ENCODE assay signal across 8 cellular contexts in genomic region chr12:57693659-57694458, GRCh38. TPM values are rescaled to one million over a fixed set of nuclear protein-coding genes. Genes with fewer than 3 reads are reported as not detected.
DNase-seq lines count a peak whose midpoint lies in the region; ATAC-seq, FAIRE-seq and TF ChIP-seq lines count a peak whose summit lies in the region.

A gene with protein sequence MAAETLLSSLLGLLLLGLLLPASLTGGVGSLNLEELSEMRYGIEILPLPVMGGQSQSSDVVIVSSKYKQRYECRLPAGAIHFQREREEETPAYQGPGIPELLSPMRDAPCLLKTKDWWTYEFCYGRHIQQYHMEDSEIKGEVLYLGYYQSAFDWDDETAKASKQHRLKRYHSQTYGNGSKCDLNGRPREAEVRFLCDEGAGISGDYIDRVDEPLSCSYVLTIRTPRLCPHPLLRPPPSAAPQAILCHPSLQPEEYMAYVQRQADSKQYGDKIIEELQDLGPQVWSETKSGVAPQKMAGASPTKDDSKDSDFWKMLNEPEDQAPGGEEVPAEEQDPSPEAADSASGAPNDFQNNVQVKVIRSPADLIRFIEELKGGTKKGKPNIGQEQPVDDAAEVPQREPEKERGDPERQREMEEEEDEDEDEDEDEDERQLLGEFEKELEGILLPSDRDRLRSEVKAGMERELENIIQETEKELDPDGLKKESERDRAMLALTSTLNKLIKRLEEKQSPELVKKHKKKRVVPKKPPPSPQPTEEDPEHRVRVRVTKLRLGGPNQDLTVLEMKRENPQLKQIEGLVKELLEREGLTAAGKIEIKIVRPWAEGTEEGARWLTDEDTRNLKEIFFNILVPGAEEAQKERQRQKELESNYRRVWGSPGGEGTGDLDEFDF (plus strand): TSS chr12:57694132. CDS start chr12:57694162, 30 bp downstream.

- peak within 1 kb of the TSS; percentile 87 for H3K4me2 ChIP-seq in astrocyte (ENCODE audit: low read length)

- H3K27ac ChIP-seq in astrocyte (ENCODE audit: low read depth, low read length), result peak within 1 kb of the TSS; percentile 69
- peak within 1 kb of the TSS; percentile 55 for H3K27ac ChIP-seq in rectal smooth muscle tissue (ENCODE audit: low read depth, low read length)

- H3K27ac Mint-ChIP-seq in astrocyte (ENCODE audit: unreplicated experiment), result no peak within 1 kb of the TSS

- DNase-seq in NCI-H187 (lab: John Stamatoyannopoulos, UW), result peak; percentile 98
- DNase-seq in astrocyte (ENCODE audit: low read depth), result peak; percentile 99
- peak; percentile 95 for DNase-seq in hepatic stellate cell (ENCODE audit: low spot score)
- DNase-seq in cortex of kidney (lab: John Stamatoyannopoulos, UW), result no peak

- peaks cover 3% of the 10 kb centered on the region for H4K20me1 ChIP-seq in astrocyte (ENCODE audit: insufficient read depth, low read length)

- no peaks in the 10 kb centered on the region for H3K9me3 ChIP-seq in astrocyte (ENCODE audit: insufficient read depth, low read depth, low read length)

- H3K4me3 Mint-ChIP-seq in astrocyte (ENCODE audit: unreplicated experiment), result no peak within 1 kb of the TSS

- H3K36me3 Mint-ChIP-seq in astrocyte (ENCODE audit: low read depth, unreplicated experiment), result peaks cover 18% of the 10 kb centered on the region

- H3K4me3 ChIP-seq in astrocyte (ENCODE audit: insufficient read depth, low read depth, low read length), result peak within 1 kb of the TSS; percentile 96
- peak within 1 kb of the TSS; percentile 99 for H3K4me3 ChIP-seq in rectal smooth muscle tissue (ENCODE audit: low read length)

- intact Hi-C loops in T-helper 2 cell treated with Interferon-gamma antibody and Interleukin-4, amounts not matched to agents 100 ng/mL and 5 ng/mL, for 36 hours (cut with micrococcal nuclease), result loop anchor here (1.0 to 5.0 kb wide), 6 partner anchors 48 to 243 kb away; partner anchors contain the start of genes B4GALNT1, DCTN2, MBD6 and PIP4K2C

- H3K27me3 ChIP-seq in astrocyte (ENCODE audit: insufficient read depth, low read length), result no peaks in the 10 kb centered on the region
- no peaks in the 10 kb centered on the region for H3K27me3 ChIP-seq in rectal smooth muscle tissue (ENCODE audit: control insufficient read depth, insufficient read depth, low read length)

- peaks cover 13% of the 10 kb centered on the region for H3K79me2 ChIP-seq in astrocyte (ENCODE audit: insufficient read depth, low read length)

- H3K9ac ChIP-seq in astrocyte (ENCODE audit: low read length), result peak within 1 kb of the TSS; percentile 93
- H3K9ac ChIP-seq in rectal smooth muscle tissue (ENCODE audit: low read length), result peak within 1 kb of the TSS; percentile 94

- H3K27me3 Mint-ChIP-seq in astrocyte (ENCODE audit: low read depth, unreplicated experiment), result peaks cover 12% of the 10 kb centered on the region

- H3K36me3 ChIP-seq in astrocyte (ENCODE audit: insufficient read depth, low read length), result peaks cover 11% of the 10 kb centered on the region
- H3K36me3 ChIP-seq in rectal smooth muscle tissue (ENCODE audit: control insufficient read depth, insufficient read depth, low read length), result peaks cover 18% of the 10 kb centered on the region

- H3K4me1 ChIP-seq in astrocyte (ENCODE audit: insufficient read depth, low read length) (peaks cover 7% of the 10 kb centered on the region), rectal smooth muscle tissue (ENCODE audit: control insufficient read depth, insufficient read depth, low read length) (peaks cover 11% of the 10 kb centered on the region)

- H3K4me1 Mint-ChIP-seq in astrocyte (ENCODE audit: low read depth, unreplicated experiment), result no peaks in the 10 kb centered on the region

- FAIRE-seq in astrocyte (lab: Jason Lieb, UNC), result peak; percentile 99

- H3K9me3 Mint-ChIP-seq in astrocyte (ENCODE audit: unreplicated experiment), result peaks cover 7% of the 10 kb centered on the region

- peak; percentile 95 for ATAC-seq in GM18499 (IDR thresholded peaks at IDR 0.05; ENCODE audit: insufficient read depth, unreplicated experiment)
- ATAC-seq in HG02943 (IDR thresholded peaks at IDR 0.05; ENCODE audit: low read depth, unreplicated experiment), result peak; percentile 98

- H2AFZ ChIP-seq in astrocyte (ENCODE audit: low read depth, low read length), result peak within 1 kb of the TSS; percentile 98

- TF ChIP-seq CTCF in astrocyte (IDR thresholded peaks at IDR 0.05; ENCODE audit: insufficient read depth, low read depth, low read length), result peak; percentile 84

RNA-seq across cellular contexts. Expression of the gene that starts here (rescaled TPM):
- total RNA-seq in T-helper 2 cell treated with Interferon-gamma antibody and Interleukin-4, amounts not matched to agents 100 ng/mL and 5 ng/mL, for 36 hours, result 137 and 138 TPM in 2 replicates
- total RNA-seq in astrocyte, result 194 and 215 TPM in 2 replicates
